In the genomic region with DNA sequence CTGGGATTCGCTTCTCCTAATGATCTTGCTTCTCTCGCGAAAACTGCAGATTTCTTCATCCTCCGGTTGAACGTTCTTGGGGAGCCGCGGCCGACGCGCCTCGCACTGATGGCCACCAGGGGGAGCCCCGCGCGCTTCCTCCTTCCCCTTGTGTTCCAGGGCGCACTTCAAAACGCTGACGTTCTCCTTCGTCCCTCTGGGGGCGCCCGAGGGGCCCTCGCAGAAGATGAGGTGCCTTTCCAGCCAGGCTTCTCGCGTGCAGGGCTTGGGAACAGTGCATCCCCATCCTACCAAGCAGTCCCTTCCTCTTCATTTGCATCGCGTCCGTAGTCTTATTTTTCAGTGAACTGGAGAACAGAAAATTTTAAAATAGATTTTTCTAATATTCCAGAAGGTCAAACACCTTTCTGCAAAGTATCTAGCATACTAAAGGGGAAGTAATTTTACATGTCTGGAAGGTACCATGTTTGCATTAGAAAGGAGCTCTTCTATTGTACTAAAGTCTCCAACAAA, we compare ENCODE assay signal across 8 cellular contexts. TPM values are rescaled to one million over a fixed set of nuclear protein-coding genes. Genes with fewer than 3 reads are reported as not detected.
DNase-seq lines count a peak whose midpoint lies in the region; ATAC-seq, FAIRE-seq and TF ChIP-seq lines count a peak whose summit lies in the region.

No MANE protein-coding gene starts in this region.

- no peak overlapping the region for H3K14ac ChIP-seq in H1 (ENCODE audit: insufficient read length)

- no peak overlapping the region for H2BK5ac ChIP-seq in H1 (ENCODE audit: low read depth, low read length)

- no peaks in the 10 kb centered on the region for H3K9me3 ChIP-seq in H1 (ENCODE audit: insufficient read depth in 2 of 2, low read depth in 1 of 2, low read length in 1 of 2)

- no peaks in the 10 kb centered on the region for H3K23me2 ChIP-seq in H1 (ENCODE audit: low read depth, low read length)

- H3K4ac ChIP-seq in H1 (replicated peaks; ENCODE audit: insufficient read length, low read depth, low read length), result no peak overlapping the region

- no peak for TF ChIP-seq POLR2A in H1 (IDR thresholded peaks at IDR 0.05; ENCODE audit: control extremely low read depth in 1 of 2, low read depth in 2 of 2, low read length in 2 of 2)

- H3K27ac Mint-ChIP-seq in activated CD8-positive, alpha-beta T cell treated with anti-CD3 and anti-CD28 coated beads, Interleukin-2, amount 10 ng/mL, durations not matched to agents 7 days and 5 days, result no peak overlapping the region
- H3K27ac Mint-ChIP-seq in mesothelial cell of epicardium, result no peak overlapping the region

- no peaks in the 10 kb centered on the region for H3K36me3 Mint-ChIP-seq in activated CD8-positive, alpha-beta T cell treated with anti-CD3 and anti-CD28 coated beads, Interleukin-2, amount 10 ng/mL, durations not matched to agents 7 days and 5 days (ENCODE audit: low read depth)
- no peaks in the 10 kb centered on the region for H3K36me3 Mint-ChIP-seq in mesothelial cell of epicardium

- no peak overlapping the region for H3K4me3 Mint-ChIP-seq in activated CD8-positive, alpha-beta T cell treated with anti-CD3 and anti-CD28 coated beads, Interleukin-2, amount 10 ng/mL, durations not matched to agents 7 days and 5 days
- no peak overlapping the region for H3K4me3 Mint-ChIP-seq in mesothelial cell of epicardium

- H3K4me1 Mint-ChIP-seq in activated CD8-positive, alpha-beta T cell treated with anti-CD3 and anti-CD28 coated beads, Interleukin-2, amount 10 ng/mL, durations not matched to agents 7 days and 5 days (ENCODE audit: low read depth), result peaks cover 13% of the 10 kb centered on the region
- H3K4me1 Mint-ChIP-seq in mesothelial cell of epicardium, result peaks cover 11% of the 10 kb centered on the region

- no peak overlapping the region for H2BK120ac ChIP-seq in H1 (replicated peaks; ENCODE audit: low read depth, low read length)

- H3K18ac ChIP-seq in H1 (ENCODE audit: extremely low read depth, low read length), result no peak overlapping the region

- H3K4me2 ChIP-seq in H1 (ENCODE audit: insufficient read depth in 1 of 2, low read depth in 2 of 2, low read length in 2 of 2), result peak overlapping the region in 1 of 2 experiments; percentile 49; a peak in 2 of 4 replicates

- peak overlapping the region; percentile 79; the same call in 1 of the 2 replicates for H2AFZ ChIP-seq in H1 (ENCODE audit: low read length)

- H3K79me1 ChIP-seq in H1 (ENCODE audit: low read depth, low read length), result no peaks in the 10 kb centered on the region

- no peak overlapping the region; the same call in 1 of the 2 replicates for H2BK20ac ChIP-seq in H1 (ENCODE audit: low read length)

- no peak overlapping the region for H4K91ac ChIP-seq in H1 (replicated peaks; ENCODE audit: insufficient read length, low read length)

- DNase-seq in COLO829 (ENCODE audit: low spot score), result peak; percentile 73
- peak; percentile 42 for DNase-seq in NCI-H82 treated with DMSO at 0.1 percent for 48 hours (lab: John Stamatoyannopoulos, UW; ENCODE audit: unreplicated experiment)
- DNase-seq in activated CD8-positive, alpha-beta T cell treated with anti-CD3 and anti-CD28 coated beads, Interleukin-2, amount 10 ng/mL, durations not matched to agents 7 days and 5 days, result peak; percentile 93
- DNase-seq in H1 (ENCODE audit: low read depth in 1 of 2, low spot score in 2 of 2), result peak; percentile 62 to 95
- peak; percentile 81 to 94 for DNase-seq in mesothelial cell of epicardium (ENCODE audit: low spot score in 2 of 2, unreplicated experiment in 2 of 2)
- peak; percentile 75 for DNase-seq in stimulated activated CD8-positive, alpha-beta memory T cell treated with anti-CD3 and anti-CD28 coated beads, Interleukin-4, amount 100 ng/mL, for 24 hours (ENCODE audit: low read depth)

- H3K36me3 ChIP-seq in H1 (ENCODE audit: control insufficient read depth in 2 of 4, insufficient read depth in 4 of 4, low read length in 3 of 4), result no peaks in the 10 kb centered on the region

- H2AK5ac ChIP-seq in H1 (ENCODE audit: low read depth, low read length), result no peak overlapping the region

- no peak overlapping the region for H4K8ac ChIP-seq in H1 (ENCODE audit: extremely low read depth, insufficient read depth, low read length)

- H3K79me2 ChIP-seq in H1 (ENCODE audit: control insufficient read depth in 1 of 2, insufficient read depth in 2 of 2, low read length in 2 of 2), result no peaks in the 10 kb centered on the region

- no peak overlapping the region for H2BK15ac ChIP-seq in H1 (ENCODE audit: low read length)

- H3K4me3 ChIP-seq in H1 (ENCODE audit: extremely low read depth in 1 of 4, insufficient read depth in 2 of 4, low read depth in 3 of 4, low read length in 4 of 4), result peak overlapping the region in 3 of 4 experiments; percentile 4 to 31 (median 23); a peak in 3 of 8 replicates

- no peaks in the 10 kb centered on the region for H3K27me3 ChIP-seq in H1 (replicated peaks in 1 of 4; ENCODE audit: control insufficient read depth in 3 of 4, extremely low read depth in 1 of 4, insufficient read depth in 3 of 4, low read length in 3 of 4)

- CTCF ChIA-PET in activated CD8-positive, alpha-beta T cell treated with anti-CD3 and anti-CD28 coated beads, Interleukin-2, amount 10 ng/mL, durations not matched to agents 7 days and 5 days (lab: Charles Lee), result interaction anchor here (0.6 to 12.0 kb wide), 26 partner anchors 8 to 347 kb away, joined by 3 to 368 read pairs (median 4); a partner anchor contains a TSS
- CTCF ChIA-PET in H1 (lab: Charles Lee; ENCODE audit: partially characterized antibody), result interaction anchor here (0.5 to 16.1 kb wide), 53 partner anchors 9 to 989 kb away, joined by 3 to 379 read pairs (median 5); a partner anchor contains a TSS

- peaks cover 32% of the 10 kb centered on the region for H3K27me3 Mint-ChIP-seq in activated CD8-positive, alpha-beta T cell treated with anti-CD3 and anti-CD28 coated beads, Interleukin-2, amount 10 ng/mL, durations not matched to agents 7 days and 5 days (ENCODE audit: low read depth)
- peaks cover 16% of the 10 kb centered on the region for H3K27me3 Mint-ChIP-seq in mesothelial cell of epicardium (ENCODE audit: low read depth)

- ATAC-seq in GM19455 (IDR thresholded peaks at IDR 0.05; ENCODE audit: unreplicated experiment), result peak; percentile 99
- peak; percentile 98 for ATAC-seq in HG03521 (IDR thresholded peaks at IDR 0.05; ENCODE audit: unreplicated experiment)
- peak; percentile 98 for ATAC-seq in activated CD8-positive, alpha-beta T cell treated with anti-CD3 and anti-CD28 coated beads, Interleukin-2, amount 10 ng/mL, durations not matched to agents 7 days and 5 days

- no peak overlapping the region for H3K27ac ChIP-seq in H1 (ENCODE audit: low read depth, low read length)

- peak; percentile 79 to 86 for TF ChIP-seq RAD21 in H1 (IDR thresholded peaks at IDR 0.05 in 1 of 2, conservative IDR thresholded peaks at IDR 0.05 in 1 of 2; ENCODE audit: low read depth in 2 of 2, low read length in 2 of 2)

- 4% methylated on average over 26 of the region's 26 CpGs; no CpG with 5 or more reads in 1 of the 2 experiments for WGBS in H1 (ENCODE audit: extremely low coverage in 1 of 2, insufficient coverage in 1 of 2, insufficient read length in 1 of 2, insufficient replicate concordance in 2 of 2, low coverage in 1 of 2, low lambda C conversion rate in 2 of 2, missing lambda C conversion rate in 1 of 2), 2 experiments

- no peak overlapping the region for H3K9ac ChIP-seq in H1 (replicated peaks in 1 of 4; ENCODE audit: extremely low read depth in 1 of 4, low read depth in 3 of 4, low read length in 3 of 4)

- H3K23ac ChIP-seq in H1 (ENCODE audit: insufficient read length), result no peak overlapping the region

- no peak overlapping the region for H4K5ac ChIP-seq in H1 (ENCODE audit: insufficient read length, low read depth, low read length)

- peaks cover 0 to 3% (median 2%) of the 10 kb centered on the region in 4 experiments; a peak in 3 of 7 replicates for H3K4me1 ChIP-seq in H1 (replicated peaks in 1 of 4; ENCODE audit: control insufficient read depth in 3 of 4, insufficient read depth in 4 of 4, low read length in 3 of 4)

- TF ChIP-seq CTCF in H1 (IDR thresholded peaks at IDR 0.05; ENCODE audit: control extremely low read depth in 1 of 3, insufficient read depth in 1 of 3, low read depth in 1 of 3, low read length in 3 of 3), result peak; percentile 99 to 100 (median 99)
- peak; percentile 96 for TF ChIP-seq CTCF in mesothelial cell of epicardium (IDR thresholded peaks at IDR 0.05; ENCODE audit: unreplicated experiment)

- no peak for FAIRE-seq in H1 (lab: Jason Lieb, UNC)

- no peak overlapping the region for H3K56ac ChIP-seq in H1 (replicated peaks; ENCODE audit: insufficient read length, low read depth, low read length)

- no peaks in the 10 kb centered on the region for H4K20me1 ChIP-seq in H1 (replicated peaks in 1 of 2; ENCODE audit: control insufficient read depth in 1 of 2, insufficient read depth in 2 of 2, low read length in 2 of 2)

- POLR2A ChIA-PET in activated CD8-positive, alpha-beta T cell treated with anti-CD3 and anti-CD28 coated beads, Interleukin-2, amount 10 ng/mL, durations not matched to agents 7 days and 5 days (lab: Charles Lee), result interaction anchor here (0.6 to 1.9 kb wide), 4 partner anchors 37 to 427 kb away, joined by 3 to 8 read pairs (median 4); a partner anchor contains a TSS
- POLR2A ChIA-PET in H1 (lab: Charles Lee; ENCODE audit: partially characterized antibody), result interaction anchor here (1.0 to 2.0 kb wide), 6 partner anchors 11 to 62 kb away, joined by 3 to 6 read pairs (median 4); a partner anchor contains a TSS

- no peak for TF ChIP-seq EP300 in H1 (IDR thresholded peaks at IDR 0.05; ENCODE audit: borderline replicate concordance in 1 of 2, low read depth in 2 of 2, low read length in 2 of 2)

- no peak overlapping the region for H2BK12ac ChIP-seq in H1 (ENCODE audit: low read depth, low read length)

- no peaks in the 10 kb centered on the region for H3K9me3 Mint-ChIP-seq in activated CD8-positive, alpha-beta T cell treated with anti-CD3 and anti-CD28 coated beads, Interleukin-2, amount 10 ng/mL, durations not matched to agents 7 days and 5 days (ENCODE audit: insufficient read depth)
- no peaks in the 10 kb centered on the region for H3K9me3 Mint-ChIP-seq in mesothelial cell of epicardium

RNA-seq across cellular contexts. Expression of a gene that starts 22.5 kb away (rescaled TPM):
- total RNA-seq in activated CD8-positive, alpha-beta T cell treated with anti-CD3 and anti-CD28 coated beads, Interleukin-2, amount 10 ng/mL, durations not matched to agents 7 days and 5 days, result 1 to 10 TPM in 1 of 2 experiments, under 1 TPM in 1; 0.94 to 1.2 TPM
- total RNA-seq in H1 (2021; fragmentation: NEBNext Ultra II Directional; extraction: Animal tissue kit (Norgen Biotek cat#: 25700)), result 12.7 and 13.1 TPM in 2 replicates
- polyA plus RNA-seq in H1 (2011; rRNA removed), result 34.0 and 41.7 TPM in 2 replicates
- polyA plus RNA-seq in H1 (2011; cell fraction: cytosol; rRNA removed), result 28.2 TPM
- polyA plus RNA-seq in H1 (2011; cell fraction: nucleus; rRNA removed), result 20.6 TPM
- 17.5 to 19.3 TPM (median 17.6 TPM) in 4 replicates for polyA plus RNA-seq in H1 (2012, experiment 1 of 2)
- 23.3 TPM for polyA plus RNA-seq in H1 (2012, experiment 2 of 2)
- polyA plus RNA-seq in H1 (2013, experiment 1 of 2), result 12.6 TPM
- polyA plus RNA-seq in H1 (2013, experiment 2 of 2), result 11.7 TPM
- 19.5 and 23.4 TPM in 2 replicates for polyA minus RNA-seq in H1 (2011; rRNA and poly(A)+ RNA removed)
- polyA minus RNA-seq in H1 (2011; cell fraction: cytosol; rRNA and poly(A)+ RNA removed), result 6.8 TPM
- 16.5 TPM for polyA minus RNA-seq in H1 (2011; cell fraction: nucleus; rRNA and poly(A)+ RNA removed)
- total RNA-seq in mesothelial cell of epicardium, result 11.7 to 13.5 TPM (median 12.7 TPM) in 3 replicates

RNA-seq across cellular contexts. Expression of a gene that starts 36.8 kb away (rescaled TPM):
- 100 to 1,000 TPM; 114 to 119 TPM for total RNA-seq in activated CD8-positive, alpha-beta T cell treated with anti-CD3 and anti-CD28 coated beads, Interleukin-2, amount 10 ng/mL, durations not matched to agents 7 days and 5 days
- total RNA-seq in H1 (2021; fragmentation: NEBNext Ultra II Directional; extraction: Animal tissue kit (Norgen Biotek cat#: 25700)), result 32.5 and 33.8 TPM in 2 replicates
- 17.3 and 22.4 TPM in 2 replicates for polyA plus RNA-seq in H1 (2011; rRNA removed)
- polyA plus RNA-seq in H1 (2011; cell fraction: cytosol; rRNA removed), result 35.1 TPM
- 8.9 TPM for polyA plus RNA-seq in H1 (2011; cell fraction: nucleus; rRNA removed)
- polyA plus RNA-seq in H1 (2012, experiment 1 of 2), result 36.6 to 51.9 TPM (median 38.2 TPM) in 4 replicates
- 38.4 TPM for polyA plus RNA-seq in H1 (2012, experiment 2 of 2)
- 38.7 TPM for polyA plus RNA-seq in H1 (2013, experiment 1 of 2)
- polyA plus RNA-seq in H1 (2013, experiment 2 of 2), result 35.2 TPM
- polyA minus RNA-seq in H1 (2011; rRNA and poly(A)+ RNA removed), result 8.4 and 9.0 TPM in 2 replicates
- polyA minus RNA-seq in H1 (2011; cell fraction: cytosol; rRNA and poly(A)+ RNA removed), result 9.7 TPM
- 10.0 TPM for polyA minus RNA-seq in H1 (2011; cell fraction: nucleus; rRNA and poly(A)+ RNA removed)
- total RNA-seq in mesothelial cell of epicardium, result 62.8 to 65.5 TPM (median 65.2 TPM) in 3 replicates

RNA-seq across cellular contexts. Expression of a gene that starts 46.8 kb away (rescaled TPM):
- total RNA-seq in activated CD8-positive, alpha-beta T cell treated with anti-CD3 and anti-CD28 coated beads, Interleukin-2, amount 10 ng/mL, durations not matched to agents 7 days and 5 days, result 10 to 100 TPM; 26.6 to 27.1 TPM
- total RNA-seq in H1 (2021; fragmentation: NEBNext Ultra II Directional; extraction: Animal tissue kit (Norgen Biotek cat#: 25700)), result 16.9 and 17.1 TPM in 2 replicates
- polyA plus RNA-seq in H1 (2011; rRNA removed), result 15.2 and 15.3 TPM in 2 replicates
- polyA plus RNA-seq in H1 (2011; cell fraction: cytosol; rRNA removed), result 11.4 TPM
- polyA plus RNA-seq in H1 (2011; cell fraction: nucleus; rRNA removed), result 17.8 TPM
- 13.9 to 16.3 TPM (median 15.0 TPM) in 4 replicates for polyA plus RNA-seq in H1 (2012, experiment 1 of 2)
- 12.2 TPM for polyA plus RNA-seq in H1 (2012, experiment 2 of 2)
- 20.7 TPM for polyA plus RNA-seq in H1 (2013, experiment 1 of 2)
- 21.2 TPM for polyA plus RNA-seq in H1 (2013, experiment 2 of 2)
- polyA minus RNA-seq in H1 (2011; rRNA and poly(A)+ RNA removed), result 20.2 and 21.4 TPM in 2 replicates
- polyA minus RNA-seq in H1 (2011; cell fraction: cytosol; rRNA and poly(A)+ RNA removed), result 8.9 TPM
- polyA minus RNA-seq in H1 (2011; cell fraction: nucleus; rRNA and poly(A)+ RNA removed), result 23.5 TPM
- total RNA-seq in mesothelial cell of epicardium, result 23.3 to 24.5 TPM (median 23.6 TPM) in 3 replicates

RNA-seq across cellular contexts. Expression of a gene that starts 59.3 kb away (rescaled TPM):
- under 1 TPM in 1 of 2 experiments, not detected in 1; 0.18 TPM for total RNA-seq in activated CD8-positive, alpha-beta T cell treated with anti-CD3 and anti-CD28 coated beads, Interleukin-2, amount 10 ng/mL, durations not matched to agents 7 days and 5 days
- 0.11 and 0.23 TPM in 2 replicates for total RNA-seq in H1 (2021; fragmentation: NEBNext Ultra II Directional; extraction: Animal tissue kit (Norgen Biotek cat#: 25700))
- polyA plus RNA-seq in H1 (2011; rRNA removed), result 0.27 and 0.35 TPM in 2 replicates
- polyA plus RNA-seq in H1 (2011; cell fraction: cytosol; rRNA removed), result 0.47 TPM
- 0.31 TPM for polyA plus RNA-seq in H1 (2011; cell fraction: nucleus; rRNA removed)
- 0.25 to 0.69 TPM (median 0.39 TPM) in 4 replicates for polyA plus RNA-seq in H1 (2012, experiment 1 of 2)
- not detected for polyA plus RNA-seq in H1 (2012, experiment 2 of 2)
- polyA plus RNA-seq in H1 (2013, experiment 1 of 2), result 0.14 TPM
- 0.13 TPM for polyA plus RNA-seq in H1 (2013, experiment 2 of 2)
- 0.76 and 0.82 TPM in 2 replicates for polyA minus RNA-seq in H1 (2011; rRNA and poly(A)+ RNA removed)
- polyA minus RNA-seq in H1 (2011; cell fraction: cytosol; rRNA and poly(A)+ RNA removed), result not detected
- polyA minus RNA-seq in H1 (2011; cell fraction: nucleus; rRNA and poly(A)+ RNA removed), result 1.5 TPM
- 1.0 to 2.1 TPM (median 1.9 TPM) in 3 replicates for total RNA-seq in mesothelial cell of epicardium

Comparison
In these comparisons a context has a peak if more than half of its experiments do, and no peak if none do; other contexts are left out.
1. DNase-seq: peak in every context shown above with its lines; median percentile 93 in activated CD8-positive, alpha-beta T cell treated with anti-CD3 and anti-CD28 coated beads, Interleukin-2, amount 10 ng/mL, durations not matched to agents 7 days and 5 days; 88 in mesothelial cell of epicardium; 78 in H1; 75 in stimulated activated CD8-positive, alpha-beta memory T cell treated with anti-CD3 and anti-CD28 coated beads, Interleukin-4, amount 100 ng/mL, for 24 hours; 73 in COLO829; 42 in NCI-H82 treated with DMSO at 0.1 percent for 48 hours.